ENCODE assay signal across 8 cellular contexts in genomic region chr21:33266784-33267135, GRCh38. TPM values are rescaled to one million over a fixed set of nuclear protein-coding genes. Genes with fewer than 3 reads are reported as not detected.
A peak's percentile ranks its signal among the peaks of the same experiment; 100 is the strongest.
DNase-seq lines count a peak whose midpoint lies in the region; ATAC-seq and TF ChIP-seq lines count a peak whose summit lies in the region.

No MANE protein-coding gene starts in this region.

- H3K4me1 ChIP-seq in BLaER1 (peaks cover 41% of the 10 kb centered on the region), right atrium auricular region (peaks cover 0 to 10% of the 10 kb centered on the region in 2 donors), smooth muscle cell (ENCODE audit: low read depth) (peaks cover 7% of the 10 kb centered on the region)

- H3K9me3 Mint-ChIP-seq in activated naive CD4-positive, alpha-beta T cell treated with anti-CD3 and anti-CD28 coated beads for 36 hours: no peaks in the 10 kb centered on the region

- 36% methylated on average over 4 of the region's 8 CpGs for WGBS in smooth muscle cell (ENCODE audit: low lambda C conversion rate)

- CTCF ChIA-PET in activated naive CD4-positive, alpha-beta T cell treated with anti-CD3 and anti-CD28 coated beads for 36 hours (lab: Charles Lee): interaction anchor here (0.7 to 1.8 kb wide), 3 partner anchors 27 to 58 kb away, joined by 3 to 6 read pairs (median 4); partner anchors contain the start of gene IFNAR1

- no peaks in the 10 kb centered on the region for H3K9me3 ChIP-seq in BLaER1
- H3K9me3 ChIP-seq in right atrium auricular region: no peaks in the 10 kb centered on the region
- no peaks in the 10 kb centered on the region for H3K9me3 ChIP-seq in smooth muscle cell (replicated peaks; ENCODE audit: low read depth)

- H3K27me3 ChIP-seq in BLaER1 (no peaks in the 10 kb centered on the region), right atrium auricular region (no peaks in the 10 kb centered on the region), smooth muscle cell (ENCODE audit: low read depth) (no peaks in the 10 kb centered on the region)

- intact Hi-C loops in activated naive CD4-positive, alpha-beta T cell treated with anti-CD3 and anti-CD28 coated beads for 36 hours (cut with micrococcal nuclease): loop anchor here (1.0 to 2.0 kb wide), 3 partner anchors 35 to 114 kb away; no protein-coding TSS in a partner anchor

- peak overlapping the region; percentile 99 for H3K4me3 Mint-ChIP-seq in activated naive CD4-positive, alpha-beta T cell treated with anti-CD3 and anti-CD28 coated beads for 36 hours

- no peak for TF ChIP-seq CTCF in right atrium auricular region (IDR thresholded peaks at IDR 0.05)
- no peak for TF ChIP-seq CTCF in smooth muscle cell (IDR thresholded peaks at IDR 0.05; ENCODE audit: borderline replicate concordance, insufficient read depth, poor library complexity, severe bottlenecking)

- H3K27ac Mint-ChIP-seq in activated naive CD4-positive, alpha-beta T cell treated with anti-CD3 and anti-CD28 coated beads for 36 hours: peak overlapping the region; percentile 95

- H3K9ac ChIP-seq in BLaER1: peak overlapping the region; percentile 87
- H3K9ac ChIP-seq in smooth muscle cell (ENCODE audit: low read depth): peak overlapping the region; percentile 58

- peaks cover 56% of the 10 kb centered on the region for H3K36me3 ChIP-seq in BLaER1
- peaks cover 10% of the 10 kb centered on the region for H3K36me3 ChIP-seq in right atrium auricular region
- no peaks in the 10 kb centered on the region for H3K36me3 ChIP-seq in smooth muscle cell (ENCODE audit: low read depth)

- ATAC-seq in HG03354 (IDR thresholded peaks at IDR 0.05; ENCODE audit: poor library complexity, severe bottlenecking, unreplicated experiment) (peak; percentile 7), GM21390 (IDR thresholded peaks at IDR 0.05; ENCODE audit: unreplicated experiment) (no peak), HG03196 (IDR thresholded peaks at IDR 0.05; ENCODE audit: unreplicated experiment) (no peak)

- peak overlapping the region; percentile 99 for H3K4me2 ChIP-seq in BLaER1
- H3K4me2 ChIP-seq in smooth muscle cell: peak overlapping the region; percentile 94

- H3K4me3 ChIP-seq in BLaER1 (peak overlapping the region; percentile 86), right atrium auricular region (peak overlapping the region; percentile 76 to 88), smooth muscle cell (peak overlapping the region; percentile 82)

- peak overlapping the region; percentile 81 for H3K27ac ChIP-seq in BLaER1
- H3K27ac ChIP-seq in right atrium auricular region: peak overlapping the region; percentile 71 to 86
- no peak overlapping the region for H3K27ac ChIP-seq in smooth muscle cell (ENCODE audit: low read depth)

- DNase-seq in activated naive CD4-positive, alpha-beta T cell treated with anti-CD3 and anti-CD28 coated beads for 36 hours: peak; percentile 38
- no peak for DNase-seq in right atrium auricular region (ENCODE audit: low spot score)
- DNase-seq in smooth muscle cell (lab: John Stamatoyannopoulos, UW; ENCODE audit: unreplicated experiment): no peak
- no peak for DNase-seq in SK-N-DZ (ENCODE audit: low spot score)

- peak overlapping the region; percentile 67 for H2AFZ ChIP-seq in smooth muscle cell (ENCODE audit: low read depth)

- peaks cover 12% of the 10 kb centered on the region for H3K79me2 ChIP-seq in smooth muscle cell (ENCODE audit: low read depth)

- no peaks in the 10 kb centered on the region for H3F3A ChIP-seq in smooth muscle cell (ENCODE audit: low read depth)

- peaks cover 45% of the 10 kb centered on the region for H3K4me1 Mint-ChIP-seq in activated naive CD4-positive, alpha-beta T cell treated with anti-CD3 and anti-CD28 coated beads for 36 hours (ENCODE audit: low read depth)

- no peaks in the 10 kb centered on the region for H3K27me3 Mint-ChIP-seq in activated naive CD4-positive, alpha-beta T cell treated with anti-CD3 and anti-CD28 coated beads for 36 hours (ENCODE audit: low read depth)

- 0 out of 2 replicates have a peak, but pooled peaks cover 7% of the 10 kb centered on the region for H4K20me1 ChIP-seq in BLaER1
- H4K20me1 ChIP-seq in smooth muscle cell (ENCODE audit: low read depth): peaks cover 14% of the 10 kb centered on the region

- H3K36me3 Mint-ChIP-seq in activated naive CD4-positive, alpha-beta T cell treated with anti-CD3 and anti-CD28 coated beads for 36 hours (ENCODE audit: low read depth): peaks cover 40% of the 10 kb centered on the region

RNA-seq across cellular contexts. Expression of gene IL10RB, which starts 0.6 kb away (rescaled TPM):
- total RNA-seq in activated naive CD4-positive, alpha-beta T cell treated with anti-CD3 and anti-CD28 coated beads for 36 hours: 10 to 100 TPM; 23.9 TPM
- total RNA-seq in right atrium auricular region (10 to 100 TPM; 10.2 to 21.8 TPM), smooth muscle cell (33.4 and 34.4 TPM in 2 replicates)
- 35.2 and 40.2 TPM in 2 replicates for polyA plus RNA-seq in smooth muscle cell
- 5.9 and 7.0 TPM in 2 replicates for polyA plus RNA-seq in SK-N-DZ (2014; cell fraction: cytosol; rRNA removed)
- polyA plus RNA-seq in SK-N-DZ (2014; cell fraction: nucleus; rRNA removed): 0.88 and 3.9 TPM in 2 replicates

RNA-seq across cellular contexts. Expression of gene IFNAR2, which starts 37.0 kb away (rescaled TPM):
- 10 to 100 TPM; 16.6 to 19.4 TPM for total RNA-seq in activated naive CD4-positive, alpha-beta T cell treated with anti-CD3 and anti-CD28 coated beads for 36 hours
- 1 to 10 TPM; 5.4 to 5.8 TPM for total RNA-seq in right atrium auricular region
- 26.8 and 33.2 TPM in 2 replicates for total RNA-seq in smooth muscle cell
- 29.3 and 30.7 TPM in 2 replicates for polyA plus RNA-seq in smooth muscle cell
- 6.5 and 6.7 TPM in 2 replicates for polyA plus RNA-seq in SK-N-DZ (2014; cell fraction: cytosol; rRNA removed)
- 10.7 and 16.4 TPM in 2 replicates for polyA plus RNA-seq in SK-N-DZ (2014; cell fraction: nucleus; rRNA removed)

RNA-seq across cellular contexts. Expression of gene IFNAR1, which starts 58.0 kb away (rescaled TPM):
- 10 to 100 TPM; 20.6 to 24.3 TPM for total RNA-seq in activated naive CD4-positive, alpha-beta T cell treated with anti-CD3 and anti-CD28 coated beads for 36 hours
- 10 to 100 TPM; 20.0 to 24.6 TPM for total RNA-seq in right atrium auricular region
- 56.6 and 93.0 TPM in 2 replicates for total RNA-seq in smooth muscle cell
- 36.7 and 37.1 TPM in 2 replicates for polyA plus RNA-seq in smooth muscle cell
- 2.3 and 2.8 TPM in 2 replicates for polyA plus RNA-seq in SK-N-DZ (2014; cell fraction: cytosol; rRNA removed)
- 3.0 and 6.1 TPM in 2 replicates for polyA plus RNA-seq in SK-N-DZ (2014; cell fraction: nucleus; rRNA removed)
